15 cellular contexts compared by ENCODE assay signal in the genomic region with DNA sequence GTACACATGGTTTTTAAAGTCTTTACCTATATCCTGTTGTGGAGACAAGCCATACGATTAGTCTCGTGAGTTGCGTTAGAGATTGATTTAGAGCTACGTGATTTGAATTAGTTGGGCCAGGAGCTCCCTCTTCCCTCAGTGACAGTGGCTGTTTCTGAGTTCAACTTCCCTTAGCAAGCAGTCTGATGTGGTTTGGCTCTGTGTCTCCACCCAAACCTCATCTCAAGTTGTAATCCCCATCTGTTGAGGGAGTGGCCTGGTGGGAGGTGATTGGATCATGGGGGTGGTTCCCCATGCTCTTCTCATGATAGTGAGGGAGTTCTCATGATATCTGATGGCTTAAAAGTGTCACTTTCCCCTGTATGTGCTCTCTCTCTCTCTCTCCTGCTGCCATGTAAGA.
DNase-seq lines count a peak whose midpoint lies in the region; ATAC-seq, FAIRE-seq and TF ChIP-seq lines count a peak whose summit lies in the region.
"Had no signal": no experiment of that assay in that cellular context is flagged by ENCODE, and none has a peak within 500 bp of the region (broad histone marks: within the 10 kb centered on the region; RNA-seq: fewer than 3 reads in every experiment).

No MANE protein-coding gene starts in this region.

- no peak for ATAC-seq in HG03460 (IDR thresholded peaks at IDR 0.05; ENCODE audit: unreplicated experiment)

- no peak overlapping the region for H3K4me2 ChIP-seq in smooth muscle cell
- H3K4me2 ChIP-seq: PC-9 had no signal

- no peaks in the 10 kb centered on the region for H3K36me3 ChIP-seq in WERI-Rb-1
- no peaks in the 10 kb centered on the region for H3K36me3 ChIP-seq in smooth muscle cell (ENCODE audit: low read depth)

- H3K9me3 ChIP-seq in WERI-Rb-1 (ENCODE audit: severe bottlenecking) (no peaks in the 10 kb centered on the region), smooth muscle cell (replicated peaks; ENCODE audit: low read depth) (no peaks in the 10 kb centered on the region)

- no peak overlapping the region for H3K4me3 ChIP-seq in WERI-Rb-1 (ENCODE audit: low read depth, low read length)
- no peak overlapping the region for H3K4me3 ChIP-seq in smooth muscle cell
- H3K4me3 ChIP-seq: PC-9 had no signal

- no peaks in the 10 kb centered on the region for H4K20me1 ChIP-seq in smooth muscle cell (ENCODE audit: low read depth)

- WGBS in smooth muscle cell (ENCODE audit: low lambda C conversion rate): 93% methylated on average over 4 of the region's 4 CpGs

- no peak for FAIRE-seq in RCC 7860 (lab: Jason Lieb, UNC)

- H3K27ac ChIP-seq in WERI-Rb-1 (no peak overlapping the region), smooth muscle cell (ENCODE audit: low read depth) (no peak overlapping the region)
- H3K27ac ChIP-seq: PC-9 had no signal

- H3K79me2 ChIP-seq in smooth muscle cell (ENCODE audit: low read depth): no peaks in the 10 kb centered on the region

- DNase-seq in HUDEP-2 (lab: John Stamatoyannopoulos, UW; ENCODE audit: unreplicated experiment in 76 of 76) (peak in 40 of 76 experiments; percentile 1 to 84 (median 30)), NCI-H446 (lab: John Stamatoyannopoulos, UW) (peak; percentile 64 to 73), WERI-Rb-1 (peak; percentile 33), myocyte (ENCODE audit: low read depth) (peak; percentile 91), smooth muscle cell (lab: John Stamatoyannopoulos, UW; ENCODE audit: unreplicated experiment) (no peak), RCC 7860 (ENCODE audit: low spot score) (no peak)
- no peak for DNase-seq in activated CD8-positive, alpha-beta memory T cell treated with anti-CD3 and anti-CD28 coated beads, Interleukin-2, amount 50 U/mL, for 48 hours
- DNase-seq: ACHN, DMS79, H9, NCI-H1105, NCI-H187, NCI-H345, PC-9 had no signal

- H2AFZ ChIP-seq in smooth muscle cell (ENCODE audit: low read depth): no peak overlapping the region
- H2AFZ ChIP-seq: PC-9 had no signal

- TF ChIP-seq CTCF in WERI-Rb-1 (IDR thresholded peaks at IDR 0.05; ENCODE audit: low read depth, low read length) (no peak), smooth muscle cell (IDR thresholded peaks at IDR 0.05; ENCODE audit: borderline replicate concordance, insufficient read depth, poor library complexity, severe bottlenecking) (no peak)

- H3K27me3 ChIP-seq in WERI-Rb-1 (ENCODE audit: insufficient read depth, low read depth, severe bottlenecking) (no peaks in the 10 kb centered on the region), smooth muscle cell (ENCODE audit: low read depth) (no peaks in the 10 kb centered on the region)

- no peaks in the 10 kb centered on the region for H3K4me1 ChIP-seq in smooth muscle cell (ENCODE audit: low read depth)

- H3K9ac ChIP-seq in smooth muscle cell (ENCODE audit: low read depth): no peak overlapping the region

- H3F3A ChIP-seq in smooth muscle cell (ENCODE audit: low read depth): no peaks in the 10 kb centered on the region

Comparison
In these comparisons a context has a peak if more than half of its experiments do, and no peak if none do; other contexts are left out.
1. DNase-seq: peak in HUDEP-2 (40 of 76), NCI-H446 (2 of 2), WERI-Rb-1 (single experiment) and myocyte (single experiment); none in activated CD8-positive, alpha-beta memory T cell treated with anti-CD3 and anti-CD28 coated beads, Interleukin-2, amount 50 U/mL, for 48 hours (single experiment), smooth muscle cell (single experiment) and RCC 7860 (single experiment).